Comparison of ENCODE assay signal across 16 cellular contexts in genomic region chr13:105070452-105070851, GRCh38.
DNase-seq lines count a peak whose midpoint lies in the region; ATAC-seq, FAIRE-seq and TF ChIP-seq lines count a peak whose summit lies in the region.
"Had no signal": no experiment of that assay in that cellular context is flagged by ENCODE, and none has a peak within 500 bp of the region (broad histone marks: within the 10 kb centered on the region; RNA-seq: fewer than 3 reads in every experiment).

No MANE protein-coding gene starts in this region.

- H3K4me1 Mint-ChIP-seq in neural crest cell = peaks cover 11% of the 10 kb centered on the region

- H2BK20ac ChIP-seq in IMR-90 (ENCODE audit: low read depth, low read length) = no peak overlapping the region

- H3K56ac ChIP-seq in IMR-90 (ENCODE audit: extremely low read depth, insufficient read depth, low read length) = no peak overlapping the region

- H3K36me3 Mint-ChIP-seq in neural crest cell (ENCODE audit: low read depth) = no peaks in the 10 kb centered on the region

- no TSS peak for BruUV-seq in IMR-90 (replicated peaks; lab: Mats Ljungman, UMichigan)

- H3K9me3 ChIP-seq in IMR-90 (ENCODE audit: control insufficient read depth, insufficient read depth, low read length) (no peaks in the 10 kb centered on the region), GM23248 (ENCODE audit: low read depth) (no peaks in the 10 kb centered on the region)

- no peak overlapping the region for H3K27ac ChIP-seq in IMR-90 (ENCODE audit: insufficient read depth, low read length)
- no peak overlapping the region for H3K27ac ChIP-seq in GM23248
- H3K27ac ChIP-seq: C4-2B had no signal

- H2BK5ac ChIP-seq in IMR-90 (ENCODE audit: low read depth, low read length, poor library complexity, severe bottlenecking) = no peak overlapping the region

- H3K9me2 ChIP-seq in GM23248 (ENCODE audit: insufficient read depth) = no peaks in the 10 kb centered on the region

- no peaks in the 10 kb centered on the region for H3K79me2 ChIP-seq in GM23248 (ENCODE audit: insufficient read depth)

- no peak overlapping the region for H2BK120ac ChIP-seq in IMR-90 (ENCODE audit: low read depth, low read length)

- no peak overlapping the region for H2AK9ac ChIP-seq in IMR-90 (replicated peaks; ENCODE audit: low read depth, low read length, poor library complexity)

- CTCF ChIA-PET in IMR-90 (lab: Yijun Ruan, JAX) = no interaction called here

- TF ChIP-seq POLR2A in IMR-90 (IDR thresholded peaks at IDR 0.05; ENCODE audit: low read depth, low read length) = no peak

- dilution Hi-C loops in IMR-90 (cut with HindIII; ENCODE audit: low sequenced_read_pairs, unreplicated experiment) = no loop called here

- POLR2A ChIA-PET in IMR-90 (lab: Charles Lee; ENCODE audit: unreplicated experiment) = no interaction called here

- H3K4me3 ChIP-seq in IMR-90 (ENCODE audit: insufficient read depth, low read depth, low read length) = no peak overlapping the region
- H3K4me3 ChIP-seq in bronchial epithelial cell (ENCODE audit: low read depth, low read length) = no peak overlapping the region
- H3K4me3 ChIP-seq in GM23248 = no peak overlapping the region

- H3K27ac Mint-ChIP-seq in neural crest cell (ENCODE audit: unreplicated experiment) = peak overlapping the region; percentile 57

- H3F3A ChIP-seq in GM23248 (ENCODE audit: insufficient read depth) = no peaks in the 10 kb centered on the region

- H2AK5ac ChIP-seq in IMR-90 (ENCODE audit: low read depth, low read length) = no peak overlapping the region

- H3K27me3 ChIP-seq in IMR-90 (ENCODE audit: control insufficient read depth, insufficient read depth, low read length) = no peaks in the 10 kb centered on the region
- H3K27me3 ChIP-seq in bronchial epithelial cell (ENCODE audit: control insufficient read depth, insufficient read depth, low read length) = no peaks in the 10 kb centered on the region
- H3K27me3 ChIP-seq in GM23248 (replicated peaks; ENCODE audit: insufficient read depth) = no peaks in the 10 kb centered on the region

- peaks cover 7% of the 10 kb centered on the region for H3K9me3 Mint-ChIP-seq in neural crest cell

- no peak overlapping the region for H3K4ac ChIP-seq in IMR-90 (ENCODE audit: low read depth, low read length)

- TF ChIP-seq RAD21 in IMR-90 (IDR thresholded peaks at IDR 0.05; ENCODE audit: low read length) = no peak

- H3K27me3 Mint-ChIP-seq in neural crest cell (ENCODE audit: low read depth) = no peaks in the 10 kb centered on the region

- in situ Hi-C loops in IMR-90 (cut with MboI; ENCODE audit: low sequenced_read_pairs) (no loop called here), GM23248 (cut with MboI) (no loop called here)

- no peak overlapping the region for H3K14ac ChIP-seq in IMR-90 (replicated peaks; ENCODE audit: low read depth, low read length)

- no peaks in the 10 kb centered on the region for H3K9me1 ChIP-seq in IMR-90 (ENCODE audit: insufficient read depth, low read length)

- FAIRE-seq in bronchial epithelial cell (lab: Jason Lieb, UNC) (no peak), urothelium cell line (lab: Jason Lieb, UNC) (no peak)

- H3K36me3 ChIP-seq in IMR-90 (ENCODE audit: control insufficient read depth, insufficient read depth, low read length) (no peaks in the 10 kb centered on the region), bronchial epithelial cell (ENCODE audit: control insufficient read depth, insufficient read depth, low read length) (no peaks in the 10 kb centered on the region), GM23248 (ENCODE audit: low read depth) (no peaks in the 10 kb centered on the region)

- H2BK15ac ChIP-seq in IMR-90 (ENCODE audit: low read depth, low read length) = no peak overlapping the region

- intact Hi-C loops in IMR-90 (cut with micrococcal nuclease) = no loop called here

- H2AFZ ChIP-seq in IMR-90 (replicated peaks; ENCODE audit: low read length, poor library complexity) (no peak overlapping the region), GM23248 (no peak overlapping the region)

- TF ChIP-seq CTCF in IMR-90 (conservative IDR thresholded peaks at IDR 0.05; ENCODE audit: low read depth, low read length) (no peak), bronchial epithelial cell (IDR thresholded peaks at IDR 0.05; ENCODE audit: insufficient read depth, low read length, severe bottlenecking) (no peak), neural crest cell (conservative IDR thresholded peaks at IDR 0.05) (no peak)

- DNase-seq in NCI-H526 (lab: John Stamatoyannopoulos, UW) = peak; percentile 9 to 56
- no peak for DNase-seq in NCI-H526 treated with DMSO at 0.1 percent for 48 hours (lab: John Stamatoyannopoulos, UW)
- DNase-seq in IMR-90 = no peak
- DNase-seq in bronchial epithelial cell (ENCODE audit: low read depth) = peak; percentile 7
- DNase-seq in neural crest cell (ENCODE audit: low read depth, low spot score) = no peak
- DNase-seq in GM23248 = no peak
- DNase-seq in urothelium cell line (ENCODE audit: low spot score) = no peak
- DNase-seq: H7, Karpas-422, MV-4-11, NCI-H1694, NCI-H2081, NCI-H510A, SHP77 had no signal

- H4K5ac ChIP-seq in IMR-90 (ENCODE audit: low read depth, low read length) = no peak overlapping the region

- no peaks in the 10 kb centered on the region for H3K79me1 ChIP-seq in IMR-90 (ENCODE audit: low read depth in 1 of 2, low read length in 2 of 2)

- no peak overlapping the region for H4K91ac ChIP-seq in IMR-90 (ENCODE audit: insufficient read depth, low read depth, low read length)

- H3K4me3 Mint-ChIP-seq in neural crest cell = no peak overlapping the region

- no peak overlapping the region for H4K8ac ChIP-seq in IMR-90 (ENCODE audit: low read depth in 2 of 2, low read length in 2 of 2)

- H3K23ac ChIP-seq in IMR-90 (ENCODE audit: low read depth, low read length) = no peak overlapping the region

- no peak overlapping the region for H3K18ac ChIP-seq in IMR-90 (ENCODE audit: low read depth, low read length)

- H3K4me1 ChIP-seq in IMR-90 (ENCODE audit: control insufficient read depth, insufficient read depth, low read length) (no peaks in the 10 kb centered on the region), GM23248 (ENCODE audit: insufficient read depth) (no peaks in the 10 kb centered on the region)

- WGBS in IMR-90 (ENCODE audit: extremely low coverage in 2 of 2, insufficient read length in 1 of 2), 2 experiments = no CpG with 5 or more reads among the region's 1 CpG
- 0 to 13% methylated on average over 1 of the region's 1 CpG for WGBS in GM23248 (ENCODE audit: low coverage in 1 of 2, low lambda C conversion rate in 2 of 2, missing lambda C conversion rate in 2 of 2), 2 experiments

- no peak for ATAC-seq in IMR-90 (ENCODE audit: low read depth)
- no peak for ATAC-seq in HG03097 (IDR thresholded peaks at IDR 0.05; ENCODE audit: low FRiP score, unreplicated experiment)

- H4K20me1 ChIP-seq in IMR-90 (ENCODE audit: insufficient read depth, low read length) (no peaks in the 10 kb centered on the region), GM23248 (ENCODE audit: insufficient read depth) (no peaks in the 10 kb centered on the region)

- H3K4me2 ChIP-seq in IMR-90 (ENCODE audit: low read depth, low read length) = no peak overlapping the region
- H3K4me2 ChIP-seq in GM23248 (ENCODE audit: unreplicated experiment) = no peak overlapping the region

- H3K9ac ChIP-seq in IMR-90 (ENCODE audit: low read depth, low read length) (no peak overlapping the region), GM23248 (no peak overlapping the region)

TF ChIP-seq in IMR-90, 13 proteins besides CTCF, POLR2A, EP300 and RAD21:
- TF ChIP-seq NFE2L2 (IDR thresholded peaks at IDR 0.05; ENCODE audit: low read depth, low read length) (peak; percentile 88), RFX5 (IDR thresholded peaks at IDR 0.05; ENCODE audit: low read depth, low read length) (no peak)

Comparison
In these comparisons a context has a peak if more than half of its experiments do, and no peak if none do; other contexts are left out.
1. DNase-seq: peak in NCI-H526 (2 of 2) and bronchial epithelial cell (single experiment); none in NCI-H526 treated with DMSO at 0.1 percent for 48 hours (single experiment), IMR-90 (single experiment), neural crest cell (single experiment), GM23248 (single experiment) and urothelium cell line (single experiment).